ENCODE assay signal across 8 cellular contexts in genomic region chr4:44447563-44448504, GRCh38. TPM values are rescaled to one million over a fixed set of nuclear protein-coding genes. Genes with fewer than 3 reads are reported as not detected.
DNase-seq lines count a peak whose midpoint lies in the region; ATAC-seq and TF ChIP-seq lines count a peak whose summit lies in the region.

No MANE protein-coding gene starts in this region.

- no peak for TF ChIP-seq POLR2A in uterus (IDR thresholded peaks at IDR 0.05)

- H3K36me3 ChIP-seq in uterus: no peaks in the 10 kb centered on the region

- H3K4me3 ChIP-seq in epithelial cell of esophagus (ENCODE audit: low read length) (peak overlapping the region; percentile 53), uterus (peak overlapping the region; percentile 37 to 53)

- TF ChIP-seq CTCF in epithelial cell of esophagus (IDR thresholded peaks at IDR 0.05; ENCODE audit: insufficient read depth, low read depth, low read length, missing control alignments) (no peak), uterus (IDR thresholded peaks at IDR 0.05) (no peak)

- H3K27me3 ChIP-seq in uterus: peaks cover 0 to 35% of the 10 kb centered on the region in 2 donors

- intact Hi-C loops in uterus (cut with DNase I; ENCODE audit: low total_unique reads): no loop called here

- DNase-seq in Ammon's horn (ENCODE audit: low spot score): peak; percentile 71
- peak; percentile 28 for DNase-seq in NCI-H774 (lab: John Stamatoyannopoulos, UW)
- peak; percentile 36 for DNase-seq in epithelial cell of esophagus (ENCODE audit: low read depth)
- DNase-seq in mucosa of gallbladder (ENCODE audit: low spot score): peak; percentile 35
- peak; percentile 16 to 23 for DNase-seq in uterus
- no peak for DNase-seq in NCI-H187 (lab: John Stamatoyannopoulos, UW)
- no peak for DNase-seq in SIG-M5 treated with dmso at 0.1 percent for 504 hours (lab: John Stamatoyannopoulos, UW; ENCODE audit: unreplicated experiment)

- H3K4me1 ChIP-seq in uterus: peaks cover 0 to 8% of the 10 kb centered on the region in 2 donors

- H3K27ac ChIP-seq in uterus: peak overlapping the region; percentile 35 to 80

- peak; percentile 6 for ATAC-seq in GM21381 (IDR thresholded peaks at IDR 0.05; ENCODE audit: unreplicated experiment)

- H3K9me3 ChIP-seq in uterus: no peaks in the 10 kb centered on the region

RNA-seq across cellular contexts. Expression of gene KCTD8, which starts 0.8 kb away (rescaled TPM):
- 0.86 TPM for total RNA-seq in mucosa of gallbladder
- 1 to 10 TPM in 3 of 4 donors, under 1 TPM in 1; 0.51 to 3.9 (median 2.5) TPM for total RNA-seq in uterus

Comparison
In these comparisons a context has a peak if more than half of its experiments do, and no peak if none do; other contexts are left out.
1. DNase-seq: peak in Ammon's horn (single experiment), NCI-H774 (single experiment), epithelial cell of esophagus (single experiment), mucosa of gallbladder (single experiment) and uterus (2 of 2); none in NCI-H187 (0 of 2) and SIG-M5 treated with dmso at 0.1 percent for 504 hours (single experiment).